24 cellular contexts compared by ENCODE assay signal in genomic region chr13:111791131-111791530, GRCh38.
"Had no signal": no experiment of that assay in that cellular context is flagged by ENCODE, and none has a peak within 500 bp of the region (broad histone marks: within the 10 kb centered on the region; RNA-seq: fewer than 3 reads in every experiment).

No MANE protein-coding gene starts in this region.

- H3K4me2 ChIP-seq: KMS-11, SK-N-SH had no signal

- ATAC-seq: activated CD4-positive, alpha-beta T cell treated with anti-CD3 and anti-CD28 coated beads for 36 hours; activated CD8-positive, alpha-beta memory T cell treated with anti-CD3 and anti-CD28 coated beads, Interleukin-2, amount 10 ng/mL, durations not matched to agents 7 days and 5 days; activated naive CD4-positive, alpha-beta T cell treated with anti-CD3 and anti-CD28 coated beads, Interleukin-2, amount 50 U/mL, for 72 hours; activated naive CD8-positive, alpha-beta T cell treated with anti-CD3 and anti-CD28 coated beads, Interleukin-2, amount 50 U/mL, for 24 hours; activated T-cell treated with anti-CD3 and anti-CD28 coated beads, Interleukin-2, amount 50 U/mL, for 4 hours; body of pancreas had no signal

- H3K4me3 ChIP-seq: ascending aorta, body of pancreas, SJCRH30 had no signal

- H3K27me3 ChIP-seq: ascending aorta, body of pancreas, SJCRH30 had no signal

- H3K9me3 ChIP-seq: ascending aorta, body of pancreas, SJCRH30, SK-N-SH had no signal

- DNase-seq: activated CD4-positive, alpha-beta T cell treated with anti-CD3 and anti-CD28 coated beads for 36 hours; activated CD8-positive, alpha-beta memory T cell treated with anti-CD3 and anti-CD28 coated beads, Interleukin-2, amount 10 ng/mL, durations not matched to agents 7 days and 5 days; activated effector memory CD4-positive, alpha-beta T cell treated with anti-CD3 and anti-CD28 coated beads, Interleukin-2, amount 50 U/mL, for 16 hours; activated naive CD4-positive, alpha-beta T cell treated with Interleukin-2 at 50 U/mL for 16 hours; activated naive CD8-positive, alpha-beta T cell treated with anti-CD3 and anti-CD28 coated beads, Interleukin-2, amount 50 U/mL, for 24 hours; activated T-cell treated with anti-CD3 and anti-CD28 coated beads, Interleukin-2, amount 50 U/mL, for 4 hours; amniotic stem cell; body of pancreas; NCI-H1092; NCI-H1417; NCI-H1930; NCI-H2171; NCI-H2227 treated with DMSO at 0.1 percent for 48 hours; NCI-H510A; NCI-H526 treated with DMSO at 0.1 percent for 48 hours; NCI-H82; Right ventricle myocardium superior; SJCRH30; SK-N-SH; T-helper 1 cell had no signal

- H3K27ac ChIP-seq: ascending aorta, body of pancreas, KMS-11, SJCRH30, VCaP had no signal

- H3K4me1 ChIP-seq: ascending aorta, body of pancreas, SJCRH30 had no signal

- H3K36me3 ChIP-seq: ascending aorta, SJCRH30 had no signal

- H3K9ac ChIP-seq: KMS-11, SK-N-SH had no signal
